Comparison of ENCODE assay signal across 8 cellular contexts in the genomic region with DNA sequence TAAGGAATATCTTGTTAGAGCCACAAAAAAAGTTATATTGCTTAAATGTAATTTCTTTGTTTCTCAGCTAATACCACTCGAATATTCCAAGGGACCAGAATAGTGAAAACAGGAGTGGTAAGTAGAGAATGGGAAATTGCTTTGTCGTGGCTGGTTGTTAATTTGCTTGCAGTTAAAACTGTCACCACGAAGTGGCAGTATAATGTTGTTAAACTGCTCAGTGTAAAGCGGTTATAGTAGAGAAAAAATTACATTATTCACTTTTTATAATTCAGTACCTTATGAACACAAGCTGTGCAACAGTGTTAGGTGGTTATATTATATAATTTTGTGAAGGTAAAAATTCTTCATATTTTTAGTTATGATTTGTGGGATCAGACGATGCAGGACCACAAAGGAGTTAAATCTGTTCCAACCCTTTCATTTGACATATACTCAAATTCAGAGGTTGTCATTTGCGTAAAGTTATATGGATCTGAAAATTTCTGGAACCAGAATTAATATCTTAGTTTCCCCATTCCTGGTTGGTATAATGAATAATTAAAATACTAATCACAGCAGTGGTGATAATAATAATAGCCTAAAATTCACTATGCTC.
DNase-seq lines count a peak whose midpoint lies in the region; ATAC-seq and TF ChIP-seq lines count a peak whose summit lies in the region.

No MANE protein-coding gene starts in this region.

- no peak overlapping the region for H2AK5ac ChIP-seq in neuronal stem cell (ENCODE audit: low read depth, low read length)

- H3K18ac ChIP-seq in neuronal stem cell (ENCODE audit: low read length), result no peak overlapping the region

- H3K4me1 ChIP-seq in endodermal cell (ENCODE audit: control insufficient read depth, insufficient read depth, low read length) (no peaks in the 10 kb centered on the region), neuronal stem cell (ENCODE audit: control insufficient read depth in 2 of 2, insufficient read depth in 1 of 2, low read depth in 1 of 2, low read length in 2 of 2) (no peaks in the 10 kb centered on the region)

- H3K9ac ChIP-seq in endodermal cell (ENCODE audit: extremely low read depth, low read length, poor library complexity, severe bottlenecking) (no peak overlapping the region), neuronal stem cell (ENCODE audit: low read depth, low read length, poor library complexity) (no peak overlapping the region)

- no peak overlapping the region for H3K14ac ChIP-seq in neuronal stem cell (ENCODE audit: low read length)

- H3K27ac ChIP-seq in endodermal cell (ENCODE audit: low read depth, low read length) (no peak overlapping the region), neuronal stem cell (replicated peaks; ENCODE audit: low read length) (no peak overlapping the region)

- H3K9me3 Mint-ChIP-seq in endodermal cell, result no peaks in the 10 kb centered on the region

- H2BK12ac ChIP-seq in neuronal stem cell (ENCODE audit: low read length), result no peak overlapping the region

- H2BK15ac ChIP-seq in neuronal stem cell (ENCODE audit: low read length), result no peak overlapping the region

- H3K4me3 ChIP-seq in endodermal cell (ENCODE audit: low read length) (no peak overlapping the region), neuronal stem cell (ENCODE audit: low read length in 2 of 2) (no peak overlapping the region)

- no peak overlapping the region for H4K91ac ChIP-seq in neuronal stem cell (ENCODE audit: low read depth, low read length, poor library complexity)

- H3K36me3 ChIP-seq in endodermal cell (ENCODE audit: control insufficient read depth, insufficient read depth, low read length), result peaks cover 20% of the 10 kb centered on the region
- H3K36me3 ChIP-seq in neuronal stem cell (replicated peaks in 1 of 2; ENCODE audit: control insufficient read depth in 2 of 2, insufficient read depth in 2 of 2, low read length in 2 of 2), result peaks cover 4 to 9% of the 10 kb centered on the region in 2 donors

- no peaks in the 10 kb centered on the region for H3K27me3 Mint-ChIP-seq in endodermal cell (ENCODE audit: insufficient read depth)

- H3K4ac ChIP-seq in neuronal stem cell (ENCODE audit: low read length), result no peak overlapping the region

- 57 to 71% methylated on average over 1 to 4 of the region's 6 CpGs for WGBS in endodermal cell (ENCODE audit: insufficient coverage in 1 of 2, insufficient read length in 1 of 2), 2 experiments
- WGBS in neuronal stem cell (ENCODE audit: extremely low coverage in 2 of 2, insufficient read length in 2 of 2, insufficient replicate concordance in 1 of 2), 2 donors, result no CpG with 5 or more reads among the region's 6 CpGs

- no peak overlapping the region for H4K8ac ChIP-seq in neuronal stem cell (ENCODE audit: low read depth, low read length)

- H3K27me3 ChIP-seq in endodermal cell (ENCODE audit: control insufficient read depth, insufficient read depth, low read length, poor library complexity, severe bottlenecking) (no peaks in the 10 kb centered on the region), neuronal stem cell (ENCODE audit: control insufficient read depth in 3 of 3, insufficient read depth in 3 of 3, low read depth in 1 of 3, low read length in 3 of 3) (no peaks in the 10 kb centered on the region)

- no peaks in the 10 kb centered on the region for H3K9me3 ChIP-seq in endodermal cell (ENCODE audit: control insufficient read depth, low read length)
- no peaks in the 10 kb centered on the region for H3K9me3 ChIP-seq in neuronal stem cell (replicated peaks in 1 of 2; ENCODE audit: control insufficient read depth in 2 of 2, insufficient read depth in 1 of 2, low read depth in 1 of 2, low read length in 2 of 2)

- H3K27ac Mint-ChIP-seq in endodermal cell, result no peak overlapping the region

- peaks cover 32% of the 10 kb centered on the region for H3K36me3 Mint-ChIP-seq in endodermal cell (ENCODE audit: low read depth)

- no peak overlapping the region for H3K4me2 ChIP-seq in neuronal stem cell (ENCODE audit: insufficient read depth, low read length, poor library complexity, severe bottlenecking)

- peak; percentile 60 for DNase-seq in AG20443 (ENCODE audit: low spot score)
- peak; percentile 58 for DNase-seq in GM20000 (ENCODE audit: low spot score)
- peak; percentile 18 for DNase-seq in NOMO-1 treated with DMSO at 0.1 percent for 48 hours (lab: John Stamatoyannopoulos, UW; ENCODE audit: unreplicated experiment)
- no peak for DNase-seq in endodermal cell
- peak; percentile 23 for DNase-seq in neuronal stem cell (ENCODE audit: low spot score)
- DNase-seq in HK-2 (ENCODE audit: unreplicated experiment), result no peak

- ATAC-seq in HG03520 (IDR thresholded peaks at IDR 0.05; ENCODE audit: unreplicated experiment), result no peak
- ATAC-seq in HG03095 (IDR thresholded peaks at IDR 0.05; ENCODE audit: unreplicated experiment), result no peak

- H3K4me3 Mint-ChIP-seq in endodermal cell, result no peak overlapping the region

- no peak overlapping the region for H2AFZ ChIP-seq in neuronal stem cell (ENCODE audit: low read length)

- TF ChIP-seq CTCF in GM20000 (IDR thresholded peaks at IDR 0.05; ENCODE audit: extremely low read depth, missing control alignments), result peak; percentile 47
- TF ChIP-seq CTCF in endodermal cell (conservative IDR thresholded peaks at IDR 0.05), result peak; percentile 86

- H3K4me1 Mint-ChIP-seq in endodermal cell, result no peaks in the 10 kb centered on the region

- H3K79me1 ChIP-seq in neuronal stem cell (ENCODE audit: low read depth, low read length), result no peaks in the 10 kb centered on the region

- H2BK120ac ChIP-seq in neuronal stem cell (ENCODE audit: low read depth, low read length), result no peak overlapping the region

- no peak overlapping the region for H3K23ac ChIP-seq in neuronal stem cell (ENCODE audit: low read depth, low read length, poor library complexity)

- H2BK5ac ChIP-seq in neuronal stem cell (ENCODE audit: low read length), result no peak overlapping the region

Comparison
In these comparisons a context has a peak if more than half of its experiments do, and no peak if none do; other contexts are left out.
1. DNase-seq: peak in AG20443 (single experiment), GM20000 (single experiment), NOMO-1 treated with DMSO at 0.1 percent for 48 hours (single experiment) and neuronal stem cell (single experiment); none in endodermal cell (single experiment) and HK-2 (single experiment).